ENCODE assay signal across 15 cellular contexts in the genomic region with DNA sequence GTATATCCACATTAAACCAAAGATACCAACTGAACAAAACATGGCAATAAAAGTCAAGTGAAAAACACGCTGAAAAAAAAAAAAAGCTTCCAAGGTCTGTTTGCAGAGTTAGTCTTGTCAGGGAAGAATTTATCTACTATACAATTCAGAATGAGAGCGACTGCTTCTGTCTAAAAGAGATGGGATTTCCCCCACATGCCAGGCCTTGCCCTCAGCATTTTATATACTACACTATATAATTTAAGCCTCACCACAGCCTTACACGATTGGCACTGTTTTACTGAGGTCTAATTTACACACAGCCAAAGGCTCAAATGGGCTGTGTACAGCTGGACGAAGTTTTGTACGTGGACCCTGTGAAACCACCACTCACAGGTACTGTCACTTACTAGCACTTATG.
DNase-seq lines count a peak whose midpoint lies in the region; ATAC-seq and TF ChIP-seq lines count a peak whose summit lies in the region.
"Had no signal": no experiment of that assay in that cellular context is flagged by ENCODE, and none has a peak within 500 bp of the region (broad histone marks: within the 10 kb centered on the region; RNA-seq: fewer than 3 reads in every experiment).

No MANE protein-coding gene starts in this region.

- POLR2A ChIA-PET in activated CD8-positive, alpha-beta T cell treated with anti-CD3 and anti-CD28 coated beads for 36 hours (lab: Charles Lee), result interaction anchor here (0.7 to 2.5 kb wide), 5 partner anchors 14 to 66 kb away, joined by 3 to 14 read pairs (median 3); no protein-coding TSS in a partner anchor

- H3K27ac Mint-ChIP-seq in activated CD8-positive, alpha-beta T cell treated with anti-CD3 and anti-CD28 coated beads for 36 hours, result peak overlapping the region; percentile 94
- H3K27ac Mint-ChIP-seq in mesothelial cell of epicardium, result peak overlapping the region; percentile 90

- TF ChIP-seq POLR2A in uterus (IDR thresholded peaks at IDR 0.05), result no peak

- intact Hi-C loops in Right ventricle myocardium inferior (cut with DNase I) (no loop called here), cardiac septum (cut with DNase I) (no loop called here), uterus (cut with DNase I; ENCODE audit: low total_unique reads) (no loop called here), upper lobe of right lung (cut with DNase I) (no loop called here)
- intact Hi-C loops in activated CD8-positive, alpha-beta T cell treated with anti-CD3 and anti-CD28 coated beads for 36 hours (cut with micrococcal nuclease), result no loop called here

- peak overlapping the region; percentile 62 for H3K4me3 Mint-ChIP-seq in activated CD8-positive, alpha-beta T cell treated with anti-CD3 and anti-CD28 coated beads for 36 hours
- H3K4me3 Mint-ChIP-seq in mesothelial cell of epicardium, result no peak overlapping the region

- ATAC-seq in Right ventricle myocardium inferior (peak; percentile 5), upper lobe of right lung (no peak)
- ATAC-seq in activated CD8-positive, alpha-beta T cell treated with anti-CD3 and anti-CD28 coated beads for 36 hours, result peak; percentile 48

- H3K4me3 ChIP-seq in uterus (no peak overlapping the region), upper lobe of right lung (no peak overlapping the region)
- H3K4me3 ChIP-seq: left ventricle myocardium inferior had no signal

- H3K27me3 Mint-ChIP-seq in activated CD8-positive, alpha-beta T cell treated with anti-CD3 and anti-CD28 coated beads for 36 hours, result no peaks in the 10 kb centered on the region
- no peaks in the 10 kb centered on the region for H3K27me3 Mint-ChIP-seq in mesothelial cell of epicardium (ENCODE audit: low read depth)

- peaks cover 92% of the 10 kb centered on the region for H3K4me1 Mint-ChIP-seq in activated CD8-positive, alpha-beta T cell treated with anti-CD3 and anti-CD28 coated beads for 36 hours (ENCODE audit: low read depth)
- peaks cover 64% of the 10 kb centered on the region for H3K4me1 Mint-ChIP-seq in mesothelial cell of epicardium

- no peaks in the 10 kb centered on the region for H3K36me3 ChIP-seq in uterus
- H3K36me3 ChIP-seq in upper lobe of right lung, result no peaks in the 10 kb centered on the region
- H3K36me3 ChIP-seq: left ventricle myocardium inferior had no signal

- CTCF ChIA-PET in activated CD8-positive, alpha-beta T cell treated with anti-CD3 and anti-CD28 coated beads for 36 hours (lab: Charles Lee), result interaction anchor here (1.1 to 2.2 kb wide), 4 partner anchors 28 to 69 kb away, joined by 3 to 10 read pairs (median 4); no protein-coding TSS in a partner anchor

- no peak for DNase-seq in Right ventricle myocardium inferior (ENCODE audit: missing footprints)
- DNase-seq in cardiac septum (ENCODE audit: low spot score), result no peak
- peak; percentile 53 for DNase-seq in activated CD8-positive, alpha-beta T cell treated with anti-CD3 and anti-CD28 coated beads for 36 hours
- no peak for DNase-seq in mesothelial cell of epicardium (ENCODE audit: low spot score in 2 of 2, unreplicated experiment in 2 of 2)
- no peak for DNase-seq in uterus
- DNase-seq in UCSD-AML1 (lab: John Stamatoyannopoulos, UW; ENCODE audit: unreplicated experiment), result no peak
- DNase-seq in upper lobe of right lung, result no peak
- DNase-seq in superior temporal gyrus (ENCODE audit: extremely low spot score), result no peak
- DNase-seq: foreskin fibroblast, H7, left ventricle myocardium inferior, NCI-H1105, NCI-H774, SW 1271 had no signal

- H3K9me3 ChIP-seq in uterus, result no peaks in the 10 kb centered on the region
- H3K9me3 ChIP-seq in upper lobe of right lung, result no peaks in the 10 kb centered on the region
- H3K9me3 ChIP-seq: left ventricle myocardium inferior had no signal

- TF ChIP-seq CTCF in activated CD8-positive, alpha-beta T cell treated with anti-CD3 and anti-CD28 coated beads for 36 hours (IDR thresholded peaks at IDR 0.05), result no peak
- TF ChIP-seq CTCF in mesothelial cell of epicardium (IDR thresholded peaks at IDR 0.05; ENCODE audit: unreplicated experiment), result no peak
- TF ChIP-seq CTCF in uterus (IDR thresholded peaks at IDR 0.05), result no peak
- no peak for TF ChIP-seq CTCF in upper lobe of right lung (IDR thresholded peaks at IDR 0.05)

- H3K27me3 ChIP-seq in uterus (no peaks in the 10 kb centered on the region), upper lobe of right lung (no peaks in the 10 kb centered on the region)

- peak overlapping the region; percentile 78 to 84 for H3K27ac ChIP-seq in uterus
- H3K27ac ChIP-seq in upper lobe of right lung, result no peak overlapping the region
- H3K27ac ChIP-seq: left ventricle myocardium inferior, VCaP had no signal

- no peaks in the 10 kb centered on the region for H3K9me3 Mint-ChIP-seq in activated CD8-positive, alpha-beta T cell treated with anti-CD3 and anti-CD28 coated beads for 36 hours
- H3K9me3 Mint-ChIP-seq in mesothelial cell of epicardium, result no peaks in the 10 kb centered on the region

- peaks cover 10% of the 10 kb centered on the region for H3K36me3 Mint-ChIP-seq in activated CD8-positive, alpha-beta T cell treated with anti-CD3 and anti-CD28 coated beads for 36 hours (ENCODE audit: low read depth)
- H3K36me3 Mint-ChIP-seq in mesothelial cell of epicardium, result no peaks in the 10 kb centered on the region

- H3K4me1 ChIP-seq in uterus (peaks cover 13 to 42% of the 10 kb centered on the region in 2 donors), upper lobe of right lung (peaks cover 25% of the 10 kb centered on the region)
